Comparison of ENCODE assay signal across 1 cellular context in the genomic region with DNA sequence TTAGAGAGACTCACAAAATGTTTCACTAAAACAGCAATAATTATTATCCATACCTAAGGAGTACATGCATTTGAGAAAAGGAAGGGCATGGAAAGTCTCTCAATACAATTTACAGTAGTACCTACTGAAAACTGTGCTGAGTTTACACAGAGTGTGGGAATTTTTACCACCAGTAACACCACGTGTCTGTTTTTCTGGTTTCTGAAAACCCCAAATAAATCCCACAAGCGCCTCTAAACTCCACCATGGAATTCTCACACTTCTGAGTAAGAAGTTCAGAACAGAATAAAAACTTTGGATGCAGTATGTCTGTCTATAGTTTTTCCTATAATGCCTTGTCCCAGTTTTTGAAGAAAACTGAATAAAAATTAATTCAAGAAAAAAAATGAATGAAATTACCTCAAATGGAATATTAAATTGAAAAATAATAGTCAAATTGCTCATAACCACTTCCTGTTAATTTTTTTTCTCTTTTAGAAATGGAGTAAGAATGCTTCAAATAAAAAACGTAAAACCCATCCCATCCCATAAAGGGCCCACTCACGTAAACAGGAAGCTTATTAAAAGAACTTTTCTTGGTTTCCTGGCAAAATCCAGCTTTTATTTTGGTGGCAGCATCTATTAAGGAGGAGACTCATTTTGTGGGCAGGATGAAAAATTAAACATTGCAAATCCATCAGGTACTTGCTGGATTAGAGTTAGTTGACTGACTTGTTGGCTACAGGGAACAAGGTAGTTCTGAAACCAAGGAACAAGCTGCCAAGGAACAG.
TF ChIP-seq lines count a peak whose summit lies in the region.

No MANE protein-coding gene starts in this region.

TF ChIP-seq in GM23338, 12 proteins besides CTCF, POLR2A, EP300 and RAD21 (continued from another document):
- TF ChIP-seq, protein P1, sequence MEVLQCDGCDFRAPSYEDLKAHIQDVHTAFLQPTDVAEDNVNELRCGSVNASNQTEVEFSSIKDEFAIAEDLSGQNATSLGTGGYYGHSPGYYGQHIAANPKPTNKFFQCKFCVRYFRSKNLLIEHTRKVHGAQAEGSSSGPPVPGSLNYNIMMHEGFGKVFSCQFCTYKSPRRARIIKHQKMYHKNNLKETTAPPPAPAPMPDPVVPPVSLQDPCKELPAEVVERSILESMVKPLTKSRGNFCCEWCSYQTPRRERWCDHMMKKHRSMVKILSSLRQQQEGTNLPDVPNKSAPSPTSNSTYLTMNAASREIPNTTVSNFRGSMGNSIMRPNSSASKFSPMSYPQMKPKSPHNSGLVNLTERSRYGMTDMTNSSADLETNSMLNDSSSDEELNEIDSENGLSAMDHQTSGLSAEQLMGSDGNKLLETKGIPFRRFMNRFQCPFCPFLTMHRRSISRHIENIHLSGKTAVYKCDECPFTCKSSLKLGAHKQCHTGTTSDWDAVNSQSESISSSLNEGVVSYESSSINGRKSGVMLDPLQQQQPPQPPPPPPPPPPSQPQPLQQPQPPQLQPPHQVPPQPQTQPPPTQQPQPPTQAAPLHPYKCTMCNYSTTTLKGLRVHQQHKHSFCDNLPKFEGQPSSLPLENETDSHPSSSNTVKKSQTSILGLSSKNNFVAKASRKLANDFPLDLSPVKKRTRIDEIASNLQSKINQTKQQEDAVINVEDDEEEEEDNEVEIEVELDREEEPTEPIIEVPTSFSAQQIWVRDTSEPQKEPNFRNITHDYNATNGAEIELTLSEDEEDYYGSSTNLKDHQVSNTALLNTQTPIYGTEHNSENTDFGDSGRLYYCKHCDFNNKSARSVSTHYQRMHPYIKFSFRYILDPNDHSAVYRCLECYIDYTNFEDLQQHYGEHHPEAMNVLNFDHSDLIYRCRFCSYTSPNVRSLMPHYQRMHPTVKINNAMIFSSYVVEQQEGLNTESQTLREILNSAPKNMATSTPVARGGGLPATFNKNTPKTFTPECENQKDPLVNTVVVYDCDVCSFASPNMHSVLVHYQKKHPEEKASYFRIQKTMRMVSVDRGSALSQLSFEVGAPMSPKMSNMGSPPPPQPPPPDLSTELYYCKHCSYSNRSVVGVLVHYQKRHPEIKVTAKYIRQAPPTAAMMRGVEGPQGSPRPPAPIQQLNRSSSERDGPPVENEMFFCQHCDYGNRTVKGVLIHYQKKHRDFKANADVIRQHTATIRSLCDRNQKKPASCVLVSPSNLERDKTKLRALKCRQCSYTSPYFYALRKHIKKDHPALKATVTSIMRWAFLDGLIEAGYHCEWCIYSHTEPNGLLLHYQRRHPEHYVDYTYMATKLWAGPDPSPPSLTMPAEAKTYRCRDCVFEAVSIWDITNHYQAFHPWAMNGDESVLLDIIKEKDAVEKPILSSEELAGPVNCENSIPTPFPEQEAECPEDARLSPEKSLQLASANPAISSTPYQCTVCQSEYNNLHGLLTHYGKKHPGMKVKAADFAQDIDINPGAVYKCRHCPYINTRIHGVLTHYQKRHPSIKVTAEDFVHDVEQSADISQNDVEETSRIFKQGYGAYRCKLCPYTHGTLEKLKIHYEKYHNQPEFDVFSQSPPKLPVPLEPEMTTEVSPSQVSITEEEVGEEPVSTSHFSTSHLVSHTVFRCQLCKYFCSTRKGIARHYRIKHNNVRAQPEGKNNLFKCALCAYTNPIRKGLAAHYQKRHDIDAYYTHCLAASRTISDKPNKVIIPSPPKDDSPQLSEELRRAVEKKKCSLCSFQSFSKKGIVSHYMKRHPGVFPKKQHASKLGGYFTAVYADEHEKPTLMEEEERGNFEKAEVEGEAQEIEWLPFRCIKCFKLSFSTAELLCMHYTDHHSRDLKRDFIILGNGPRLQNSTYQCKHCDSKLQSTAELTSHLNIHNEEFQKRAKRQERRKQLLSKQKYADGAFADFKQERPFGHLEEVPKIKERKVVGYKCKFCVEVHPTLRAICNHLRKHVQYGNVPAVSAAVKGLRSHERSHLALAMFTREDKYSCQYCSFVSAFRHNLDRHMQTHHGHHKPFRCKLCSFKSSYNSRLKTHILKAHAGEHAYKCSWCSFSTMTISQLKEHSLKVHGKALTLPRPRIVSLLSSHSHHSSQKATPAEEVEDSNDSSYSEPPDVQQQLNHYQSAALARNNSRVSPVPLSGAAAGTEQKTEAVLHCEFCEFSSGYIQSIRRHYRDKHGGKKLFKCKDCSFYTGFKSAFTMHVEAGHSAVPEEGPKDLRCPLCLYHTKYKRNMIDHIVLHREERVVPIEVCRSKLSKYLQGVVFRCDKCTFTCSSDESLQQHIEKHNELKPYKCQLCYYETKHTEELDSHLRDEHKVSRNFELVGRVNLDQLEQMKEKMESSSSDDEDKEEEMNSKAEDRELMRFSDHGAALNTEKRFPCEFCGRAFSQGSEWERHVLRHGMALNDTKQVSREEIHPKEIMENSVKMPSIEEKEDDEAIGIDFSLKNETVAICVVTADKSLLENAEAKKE (CRISPR knock-in tag; IDR thresholded peaks at IDR 0.05), result no peak
